9 cellular contexts compared by ENCODE assay signal in genomic region chr6:38973178-38974057, GRCh38.
DNase-seq lines count a peak whose midpoint lies in the region; ATAC-seq and TF ChIP-seq lines count a peak whose summit lies in the region.
"Had no signal": no experiment of that assay in that cellular context is flagged by ENCODE, and none has a peak within 500 bp of the region (broad histone marks: within the 10 kb centered on the region; RNA-seq: fewer than 3 reads in every experiment).

No MANE protein-coding gene starts in this region.

- TF ChIP-seq POLR2A in esophagus muscularis mucosa (IDR thresholded peaks at IDR 0.05; ENCODE audit: low read depth) = no peak

- no peaks in the 10 kb centered on the region for H3K9me3 Mint-ChIP-seq in naive thymus-derived CD4-positive, alpha-beta T cell

- TF ChIP-seq CTCF in GM12875 (IDR thresholded peaks at IDR 0.05; ENCODE audit: borderline replicate concordance, insufficient read depth, low read depth, low read length) = peak; percentile 35; the same call in 1 of the 2 replicates
- TF ChIP-seq CTCF in esophagus muscularis mucosa (IDR thresholded peaks at IDR 0.05) = peak; percentile 42 to 55 (median 44)

- no peak overlapping the region for H3K27ac ChIP-seq in esophagus muscularis mucosa (replicated peaks in 1 of 4)
- no peak overlapping the region for H3K27ac ChIP-seq in naive thymus-derived CD4-positive, alpha-beta T cell (ENCODE audit: low read depth, low read length)
- H3K27ac ChIP-seq: neutrophil had no signal

- no peaks in the 10 kb centered on the region for H3K36me3 ChIP-seq in esophagus muscularis mucosa
- H3K36me3 ChIP-seq in naive thymus-derived CD4-positive, alpha-beta T cell (ENCODE audit: control insufficient read depth in 2 of 3, insufficient read depth in 3 of 3, low read length in 3 of 3) = no peaks in the 10 kb centered on the region
- H3K36me3 ChIP-seq: neutrophil had no signal

- 68% methylated on average over 8 of the region's 8 CpGs for WGBS in esophagus muscularis mucosa

- no peak for TF ChIP-seq EP300 in esophagus muscularis mucosa (IDR thresholded peaks at IDR 0.05)

- H3K27me3 ChIP-seq in esophagus muscularis mucosa = peaks cover 0 to 21% (median 0%) of the 10 kb centered on the region in 4 donors
- H3K27me3 ChIP-seq in naive thymus-derived CD4-positive, alpha-beta T cell (ENCODE audit: control insufficient read depth in 2 of 2, insufficient read depth in 2 of 2, low read length in 2 of 2) = peaks cover 0 to 3% of the 10 kb centered on the region in 2 donors

- no peak overlapping the region for H3K4me3 ChIP-seq in GM12875 (ENCODE audit: low read depth, low read length)
- no peak overlapping the region for H3K4me3 ChIP-seq in esophagus muscularis mucosa
- no peak overlapping the region for H3K4me3 ChIP-seq in naive thymus-derived CD4-positive, alpha-beta T cell (ENCODE audit: low read length)

- H3K27me3 Mint-ChIP-seq in naive thymus-derived CD4-positive, alpha-beta T cell = peaks cover 0 to 52% (median 18%) of the 10 kb centered on the region in 5 donors

- H3K27ac Mint-ChIP-seq in naive thymus-derived CD4-positive, alpha-beta T cell = no peak overlapping the region

- no peaks in the 10 kb centered on the region for H3K4me1 Mint-ChIP-seq in naive thymus-derived CD4-positive, alpha-beta T cell

- DNase-seq in AML-193 (lab: John Stamatoyannopoulos, UW) (peak; percentile 83 to 85), NCI-H1092 treated with DMSO at 0.1 percent for 48 hours (lab: John Stamatoyannopoulos, UW) (peak; percentile 40), SKM-1 treated with dmso at 0.1 percent for 144 hours (lab: John Stamatoyannopoulos, UW; ENCODE audit: unreplicated experiment) (peak; percentile 69), esophagus muscularis mucosa (ENCODE audit: extremely low spot score) (no peak)
- peak in 6 of 9 donors; percentile 22 to 36 (median 32) for DNase-seq in naive thymus-derived CD4-positive, alpha-beta T cell

- peaks cover 0 to 4% (median 0%) of the 10 kb centered on the region in 4 donors for H3K4me1 ChIP-seq in esophagus muscularis mucosa
- H3K4me1 ChIP-seq in naive thymus-derived CD4-positive, alpha-beta T cell (ENCODE audit: control insufficient read depth in 2 of 2, insufficient read depth in 2 of 2, low read length in 2 of 2) = no peaks in the 10 kb centered on the region

- intact Hi-C loops in esophagus muscularis mucosa (cut with DNase I) = loop anchor here (5.0 kb wide), 1 partner anchor 334 kb away; no protein-coding TSS in a partner anchor
- intact Hi-C loops in naive thymus-derived CD4-positive, alpha-beta T cell (cut with micrococcal nuclease) = loop anchor here (1.0 to 10.0 kb wide), 5 partner anchors 101 to 337 kb away; no protein-coding TSS in a partner anchor

- CTCF ChIA-PET in naive thymus-derived CD4-positive, alpha-beta T cell (lab: Charles Lee) = interaction anchor here (1.0 to 1.3 kb wide), 3 partner anchors 329 to 337 kb away, joined by 3 to 4 read pairs (median 3); no protein-coding TSS in a partner anchor

- POLR2A ChIA-PET in naive thymus-derived CD4-positive, alpha-beta T cell (lab: Charles Lee) = no interaction called here

- peak; percentile 77 for ATAC-seq in naive thymus-derived CD4-positive, alpha-beta T cell
- no peak for ATAC-seq in HG02571 (IDR thresholded peaks at IDR 0.05; ENCODE audit: unreplicated experiment)
- no peak for ATAC-seq in HG03439 (IDR thresholded peaks at IDR 0.05; ENCODE audit: unreplicated experiment)

- no peaks in the 10 kb centered on the region for H3K9me3 ChIP-seq in esophagus muscularis mucosa
- H3K9me3 ChIP-seq in naive thymus-derived CD4-positive, alpha-beta T cell (ENCODE audit: control insufficient read depth in 2 of 3, low read length in 3 of 3) = no peaks in the 10 kb centered on the region
- H3K9me3 ChIP-seq: neutrophil had no signal

- no peaks in the 10 kb centered on the region for H3K36me3 Mint-ChIP-seq in naive thymus-derived CD4-positive, alpha-beta T cell

- no peak overlapping the region for H3K4me3 Mint-ChIP-seq in naive thymus-derived CD4-positive, alpha-beta T cell
